ENCODE assay signal across 20 cellular contexts in genomic region chr3:146274833-146275232, GRCh38. TPM values are rescaled to one million over a fixed set of nuclear protein-coding genes. Genes with fewer than 3 reads are reported as not detected.
DNase-seq lines count a peak whose midpoint lies in the region; ATAC-seq, FAIRE-seq and TF ChIP-seq lines count a peak whose summit lies in the region.
"Had no signal": no experiment of that assay in that cellular context is flagged by ENCODE, and none has a peak within 500 bp of the region (broad histone marks: within the 10 kb centered on the region; RNA-seq: fewer than 3 reads in every experiment).

No MANE protein-coding gene starts in this region.

- 88% methylated on average over 1 of the region's 1 CpG for WGBS in liver
- WGBS in HepG2 (ENCODE audit: low lambda C conversion rate): 100% methylated on average over 1 of the region's 1 CpG

- no peak overlapping the region for H2AFZ ChIP-seq in HepG2 (ENCODE audit: low read length)

- no peak for TF ChIP-seq CTCF in liver (IDR thresholded peaks at IDR 0.05; ENCODE audit: low read depth, low read length, missing input control)
- no peak for TF ChIP-seq CTCF in HepG2 (CRISPR knock-in tag; IDR thresholded peaks at IDR 0.05)
- no peak for TF ChIP-seq CTCF in fibroblast of mammary gland (conservative IDR thresholded peaks at IDR 0.05; ENCODE audit: control insufficient read depth, insufficient read depth, low read depth, low read length)
- TF ChIP-seq CTCF in omental fat pad (IDR thresholded peaks at IDR 0.05): no peak

- no peak for DNase-seq in HepG2 (ENCODE audit: low spot score)
- peak; percentile 92 for DNase-seq in fibroblast of mammary gland (ENCODE audit: low read depth)
- DNase-seq in omental fat pad (ENCODE audit: low spot score): no peak
- no peak for DNase-seq in NCI-H1417 (lab: John Stamatoyannopoulos, UW)
- no peak for DNase-seq in activated CD4-positive, alpha-beta memory T cell treated with anti-CD3 and anti-CD28 coated beads for 36 hours
- DNase-seq in NCI-H146 treated with DMSO at 0.1 percent for 48 hours (lab: John Stamatoyannopoulos, UW; ENCODE audit: unreplicated experiment): no peak
- DNase-seq: activated CD8-positive, alpha-beta T cell treated with anti-CD3 and anti-CD28 coated beads, Interleukin-2, amount 10 ng/mL, durations not matched to agents 7 days and 5 days; activated naive CD8-positive, alpha-beta T cell treated with anti-CD3 and anti-CD28 coated beads for 36 hours; DND-41; immature natural killer cell; NCI-H2081 treated with DMSO at 0.1 percent for 48 hours; stimulated activated CD4-positive, alpha-beta T cell treated with anti-CD3 and anti-CD28 coated beads, Interleukin-2, amount 100 ng/mL, for 24 hours; T-helper 2 cell had no signal

- no peak overlapping the region for H3K4me2 ChIP-seq in HepG2 (ENCODE audit: low read depth, low read length)
- H3K4me2 ChIP-seq: KMS-11 had no signal

- CTCF ChIA-PET in HepG2 (lab: Yijun Ruan, JAX; ENCODE audit: low intra/inter-chr PET ratio, low total read pairs): no interaction called here
- CTCF ChIA-PET in activated CD4-positive, alpha-beta memory T cell treated with anti-CD3 and anti-CD28 coated beads for 36 hours (lab: Charles Lee): no interaction called here

- H3K4me1 ChIP-seq in liver (ENCODE audit: control insufficient read depth in 4 of 4, insufficient read depth in 4 of 4, low read length in 3 of 4): peaks cover 0 to 11% (median 3%) of the 10 kb centered on the region in 4 donors
- peaks cover 7% of the 10 kb centered on the region; the same call in 1 of the 2 replicates for H3K4me1 ChIP-seq in HepG2 (ENCODE audit: insufficient read depth, low read length)

- no peaks in the 10 kb centered on the region for H3K4me1 Mint-ChIP-seq in activated CD4-positive, alpha-beta memory T cell treated with anti-CD3 and anti-CD28 coated beads for 36 hours (ENCODE audit: low read depth)
- H3K4me1 Mint-ChIP-seq: activated naive CD8-positive, alpha-beta T cell treated with anti-CD3 and anti-CD28 coated beads for 36 hours; immature natural killer cell had no signal

- no peaks in the 10 kb centered on the region for H3K9me3 Mint-ChIP-seq in activated CD4-positive, alpha-beta memory T cell treated with anti-CD3 and anti-CD28 coated beads for 36 hours
- H3K9me3 Mint-ChIP-seq: activated naive CD8-positive, alpha-beta T cell treated with anti-CD3 and anti-CD28 coated beads for 36 hours; stimulated activated naive CD8-positive, alpha-beta T cell treated with anti-CD3 and anti-CD28 coated beads, Interleukin-15, Interleukin-2, amounts not matched to agents 100 ng/mL and 50 ng/mL, for 24 hours had no signal

- H3K4me3 ChIP-seq in liver (ENCODE audit: low read depth in 1 of 3, low read length in 3 of 3) (no peak overlapping the region), HepG2 (replicated peaks in 1 of 3; ENCODE audit: insufficient read depth in 1 of 3, low read depth in 2 of 3, low read length in 3 of 3) (no peak overlapping the region), fibroblast of mammary gland (ENCODE audit: control insufficient read depth, low read depth, low read length) (no peak overlapping the region)

- H3K9me3 ChIP-seq in liver (ENCODE audit: control insufficient read depth in 4 of 4, low read length in 3 of 4) (no peaks in the 10 kb centered on the region), HepG2 (ENCODE audit: low read length) (no peaks in the 10 kb centered on the region)

- no peaks in the 10 kb centered on the region for H3K36me3 ChIP-seq in liver (ENCODE audit: control insufficient read depth in 4 of 4, insufficient read depth in 3 of 4, low read depth in 1 of 4, low read length in 3 of 4)
- H3K36me3 ChIP-seq in HepG2 (replicated peaks in 1 of 2; ENCODE audit: control insufficient read depth in 1 of 2, insufficient read depth in 2 of 2, low read length in 2 of 2): no peaks in the 10 kb centered on the region

- in situ Hi-C loops in HepG2 (cut with HindIII; ENCODE audit: extremely low pct_ligation_motif_present, low pct_unique_long_range_greater_than_20kb): no loop called here

- H3K79me2 ChIP-seq in HepG2 (ENCODE audit: insufficient read depth, low read length): no peaks in the 10 kb centered on the region

- TF ChIP-seq RAD21 in liver (IDR thresholded peaks at IDR 0.05): no peak
- TF ChIP-seq RAD21 in HepG2 (CRISPR knock-in tag; IDR thresholded peaks at IDR 0.05): no peak

- no peak for ATAC-seq in HepG2
- ATAC-seq in omental fat pad (ENCODE audit: low FRiP score): peak; percentile 47
- no peak for ATAC-seq in GM21529 (IDR thresholded peaks at IDR 0.05; ENCODE audit: unreplicated experiment)
- ATAC-seq: activated CD8-positive, alpha-beta T cell treated with anti-CD3 and anti-CD28 coated beads, Interleukin-2, amount 10 ng/mL, durations not matched to agents 7 days and 5 days; natural killer cell treated with Interleukin-12 subunit alpha and Interleukin-12 subunit beta and Interleukin-15 and Interleukin-18, amount 100 ng/mL, for 72 hours had no signal

- no peak for TF ChIP-seq EP300 in HepG2 (IDR thresholded peaks at IDR 0.05; ENCODE audit: low read depth in 2 of 2, low read length in 2 of 2)
- TF ChIP-seq EP300 in HepG2 (CRISPR knock-in tag; IDR thresholded peaks at IDR 0.05; ENCODE audit: borderline replicate concordance): no peak

- H3K9ac ChIP-seq in liver (ENCODE audit: low read depth in 1 of 2, low read length in 2 of 2): no peak overlapping the region
- no peak overlapping the region for H3K9ac ChIP-seq in HepG2 (ENCODE audit: insufficient read depth, low read depth, low read length)
- H3K9ac ChIP-seq: KMS-11 had no signal

- H4K20me1 ChIP-seq in HepG2 (ENCODE audit: insufficient read depth, low read length): no peaks in the 10 kb centered on the region

- FAIRE-seq in HepG2 (lab: Jason Lieb, UNC): no peak
- FAIRE-seq: A204.1, GM18507 had no signal

- TF ChIP-seq POLR2A in HepG2 (IDR thresholded peaks at IDR 0.05; ENCODE audit: insufficient read depth in 1 of 2, low read depth in 2 of 2, low read length in 2 of 2): no peak

- POLR2A ChIA-PET in HepG2 (lab: Yijun Ruan, JAX): no interaction called here
- POLR2A ChIA-PET in activated CD4-positive, alpha-beta memory T cell treated with anti-CD3 and anti-CD28 coated beads for 36 hours (lab: Charles Lee): no interaction called here

- H3K27ac ChIP-seq in liver (ENCODE audit: low read depth in 1 of 2, low read length in 2 of 2) (no peak overlapping the region), HepG2 (ENCODE audit: extremely low read length, insufficient read depth, low read length) (no peak overlapping the region)
- H3K27ac ChIP-seq: KMS-11 had no signal

- intact Hi-C loops in HepG2 (cut with micrococcal nuclease; ENCODE audit: unreplicated experiment): no loop called here
- intact Hi-C loops in activated CD4-positive, alpha-beta memory T cell treated with anti-CD3 and anti-CD28 coated beads for 36 hours (cut with micrococcal nuclease): no loop called here

- H3K27me3 Mint-ChIP-seq in activated CD4-positive, alpha-beta memory T cell treated with anti-CD3 and anti-CD28 coated beads for 36 hours: no peaks in the 10 kb centered on the region
- H3K27me3 Mint-ChIP-seq: natural killer cell treated with Interleukin-12 subunit alpha and Interleukin-12 subunit beta and Interleukin-15 and Interleukin-18, amount 100 ng/mL, for 72 hours had no signal

- H3K27ac Mint-ChIP-seq in activated CD4-positive, alpha-beta memory T cell treated with anti-CD3 and anti-CD28 coated beads for 36 hours: no peak overlapping the region
- H3K27ac Mint-ChIP-seq: activated CD8-positive, alpha-beta T cell treated with anti-CD3 and anti-CD28 coated beads, Interleukin-2, amount 10 ng/mL, durations not matched to agents 7 days and 5 days; activated naive CD8-positive, alpha-beta T cell treated with anti-CD3 and anti-CD28 coated beads for 36 hours; immature natural killer cell; natural killer cell treated with Interleukin-12 subunit alpha and Interleukin-12 subunit beta and Interleukin-15 and Interleukin-18, amount 100 ng/mL, for 72 hours; stimulated activated naive CD8-positive, alpha-beta T cell treated with anti-CD3 and anti-CD28 coated beads, Interleukin-15, Interleukin-2, amounts not matched to agents 100 ng/mL and 50 ng/mL, for 24 hours had no signal

- no peaks in the 10 kb centered on the region for H3K36me3 Mint-ChIP-seq in activated CD4-positive, alpha-beta memory T cell treated with anti-CD3 and anti-CD28 coated beads for 36 hours
- H3K36me3 Mint-ChIP-seq: activated naive CD8-positive, alpha-beta T cell treated with anti-CD3 and anti-CD28 coated beads for 36 hours; immature natural killer cell; natural killer cell treated with Interleukin-12 subunit alpha and Interleukin-12 subunit beta and Interleukin-15 and Interleukin-18, amount 100 ng/mL, for 72 hours had no signal

- BruUV-seq in HepG2 (replicated peaks; lab: Mats Ljungman, UMichigan): no TSS peak

- no peak overlapping the region for H3K4me3 Mint-ChIP-seq in activated CD4-positive, alpha-beta memory T cell treated with anti-CD3 and anti-CD28 coated beads for 36 hours
- H3K4me3 Mint-ChIP-seq: activated CD8-positive, alpha-beta T cell treated with anti-CD3 and anti-CD28 coated beads, Interleukin-2, amount 10 ng/mL, durations not matched to agents 7 days and 5 days; activated naive CD8-positive, alpha-beta T cell treated with anti-CD3 and anti-CD28 coated beads for 36 hours; immature natural killer cell; natural killer cell treated with Interleukin-12 subunit alpha and Interleukin-12 subunit beta and Interleukin-15 and Interleukin-18, amount 100 ng/mL, for 72 hours; stimulated activated naive CD8-positive, alpha-beta T cell treated with anti-CD3 and anti-CD28 coated beads, Interleukin-15, Interleukin-2, amounts not matched to agents 100 ng/mL and 50 ng/mL, for 24 hours had no signal

- no peaks in the 10 kb centered on the region for H3K27me3 ChIP-seq in liver (ENCODE audit: control insufficient read depth in 4 of 4, insufficient read depth in 4 of 4, low read length in 3 of 4)
- no peaks in the 10 kb centered on the region; a peak in 1 of 5 replicates for H3K27me3 ChIP-seq in HepG2 (ENCODE audit: control insufficient read depth in 1 of 2, insufficient read depth in 2 of 2, low read length in 2 of 2)

RNA-seq across cellular contexts. Expression of gene PLSCR4, which starts 23.9 kb away (rescaled TPM):
- total RNA-seq in liver (10 to 100 TPM; 46.1 to 56.4 TPM), HepG2 (2016; rRNA removed; fragmentation: Illumina TruSeq; extraction: Trizol) (1.5 and 1.8 TPM in 2 replicates), omental fat pad (100 to 1,000 TPM in 1 of 4 donors, 10 to 100 TPM in 3; 84.7 to 191 (median 91.7) TPM)
- polyA plus RNA-seq in liver (10 to 100 TPM; 19.5 to 23.8 TPM), HepG2 (2011; rRNA removed) (59.0 and 67.3 TPM in 2 replicates)
- 0.44 and 1.0 TPM in 2 replicates for total RNA-seq in HepG2 (2016; cell fraction: cytosol; rRNA removed; fragmentation: Illumina TruSeq; extraction: Trizol; ENCODE audit: low read depth)
- total RNA-seq in HepG2 (2016; cell fraction: insoluble cytoplasmic fraction; rRNA removed; fragmentation: Illumina TruSeq; extraction: Trizol): 1.3 and 2.4 TPM in 2 replicates
- 0.59 and 0.68 TPM in 2 replicates for total RNA-seq in HepG2 (2016; cell fraction: membrane; rRNA removed; fragmentation: Illumina TruSeq; extraction: Trizol)
- total RNA-seq in HepG2 (2016; cell fraction: nucleus; rRNA removed; fragmentation: Illumina TruSeq; extraction: Trizol): 3.8 and 4.6 TPM in 2 replicates
- 27.4 and 44.1 TPM in 2 replicates for polyA plus RNA-seq in HepG2 (2011; cell fraction: cytosol; rRNA removed)
- polyA plus RNA-seq in HepG2 (2011; cell fraction: nucleus; rRNA removed): 67.2 and 67.3 TPM in 2 replicates
- 39.1 and 43.5 TPM in 2 replicates for polyA plus RNA-seq in HepG2 (2012)
- polyA plus RNA-seq in HepG2 (2016; cell fraction: cytosol; fragmentation: Illumina TruSeq; extraction: Trizol; ENCODE audit: low read depth): 0.25 and 0.26 TPM in 2 replicates
- 1.4 and 2.2 TPM in 2 replicates for polyA plus RNA-seq in HepG2 (2016; cell fraction: insoluble cytoplasmic fraction; fragmentation: Illumina TruSeq; extraction: Trizol; ENCODE audit: low read depth)
- 0.14 and 0.26 TPM in 2 replicates for polyA plus RNA-seq in HepG2 (2016; cell fraction: membrane; fragmentation: Illumina TruSeq; extraction: Trizol; ENCODE audit: low read depth)
- polyA plus RNA-seq in HepG2 (2016; cell fraction: nucleus; fragmentation: Illumina TruSeq; extraction: Trizol; ENCODE audit: insufficient read depth, low read depth): 3.5 and 3.6 TPM in 2 replicates
- 9.6 and 70.2 TPM in 2 replicates for polyA minus RNA-seq in HepG2 (2011; rRNA and poly(A)+ RNA removed; ENCODE audit: low replicate concordance)
- 22.8 and 27.0 TPM in 2 replicates for polyA minus RNA-seq in HepG2 (2011; cell fraction: cytosol; rRNA and poly(A)+ RNA removed)
- 80.7 and 102 TPM in 2 replicates for polyA minus RNA-seq in HepG2 (2011; cell fraction: nucleus; rRNA and poly(A)+ RNA removed)
- not detected for total RNA-seq in activated CD4-positive, alpha-beta memory T cell treated with anti-CD3 and anti-CD28 coated beads for 36 hours
- total RNA-seq: activated naive CD8-positive, alpha-beta T cell treated with anti-CD3 and anti-CD28 coated beads for 36 hours; natural killer cell treated with Interleukin-12 subunit alpha and Interleukin-12 subunit beta and Interleukin-15 and Interleukin-18, amount 100 ng/mL, for 72 hours had no signal

Comparison
In these comparisons a context has a peak if more than half of its experiments do, and no peak if none do; other contexts are left out.
1. RNA of gene PLSCR4, which starts 23.9 kb away (total RNA-seq): 84.7 to 191 TPM in omental fat pad and 46.1 to 56.4 TPM in liver; 0.44 to 4.6 TPM in HepG2 and not detected in activated CD4-positive, alpha-beta memory T cell treated with anti-CD3 and anti-CD28 coated beads for 36 hours; every median in the first group is over 4 times any median in the second.